Comparison of ENCODE assay signal across 16 cellular contexts in genomic region chr12:113287146-113287898, GRCh38. TPM values are rescaled to one million over a fixed set of nuclear protein-coding genes. Genes with fewer than 3 reads are reported as not detected.
DNase-seq lines count a peak whose midpoint lies in the region; ATAC-seq and TF ChIP-seq lines count a peak whose summit lies in the region.
"Had no signal": no experiment of that assay in that cellular context is flagged by ENCODE, and none has a peak within 500 bp of the region (broad histone marks: within the 10 kb centered on the region; RNA-seq: fewer than 3 reads in every experiment).

No MANE protein-coding gene starts in this region.

- H3K27ac ChIP-seq in neural progenitor cell, result no peak overlapping the region
- H3K27ac ChIP-seq: BLaER1 had no signal

- no peaks in the 10 kb centered on the region for H3F3A ChIP-seq in neural progenitor cell (ENCODE audit: low read depth)

- H2AFZ ChIP-seq in neural progenitor cell (replicated peaks), result no peak overlapping the region

- H3K4me1 Mint-ChIP-seq in stimulated activated naive CD8-positive, alpha-beta T cell treated with anti-CD3 and anti-CD28 coated beads, Interleukin-15, amount 100 ng/mL, for 72 hours, result no peaks in the 10 kb centered on the region
- H3K4me1 Mint-ChIP-seq in neural progenitor cell, result peaks cover 13% of the 10 kb centered on the region
- H3K4me1 Mint-ChIP-seq in stimulated activated naive B cell treated with anti-CD40 and anti-IgM and Interleukin-4, amounts not matched to agents 10 μg/mL and 1 μg/mL and 100 μg/mL, for 72 hours, result no peaks in the 10 kb centered on the region
- no peaks in the 10 kb centered on the region for H3K4me1 Mint-ChIP-seq in activated T-cell treated with anti-CD3 and anti-CD28 coated beads, Interleukin-2, amount 50 U/mL, for 24 hours (ENCODE audit: low read depth)
- H3K4me1 Mint-ChIP-seq: CD14-positive monocyte had no signal

- no peak overlapping the region for H3K27ac Mint-ChIP-seq in stimulated activated naive CD8-positive, alpha-beta T cell treated with anti-CD3 and anti-CD28 coated beads, Interleukin-15, amount 100 ng/mL, for 72 hours
- H3K27ac Mint-ChIP-seq in neural progenitor cell, result peak overlapping the region; percentile 86
- peak overlapping the region; percentile 84 for H3K27ac Mint-ChIP-seq in stimulated activated naive B cell treated with anti-CD40 and anti-IgM and Interleukin-4, amounts not matched to agents 10 μg/mL and 1 μg/mL and 100 μg/mL, for 72 hours
- H3K27ac Mint-ChIP-seq in activated T-cell treated with anti-CD3 and anti-CD28 coated beads, Interleukin-2, amount 50 U/mL, for 24 hours, result no peak overlapping the region
- H3K27ac Mint-ChIP-seq: CD4-positive, alpha-beta memory T cell had no signal

- H3K9me3 ChIP-seq in neural progenitor cell (ENCODE audit: low read depth), result no peaks in the 10 kb centered on the region
- H3K9me3 ChIP-seq: BLaER1 had no signal

- no peak overlapping the region for H3K9ac ChIP-seq in neural progenitor cell
- H3K9ac ChIP-seq: BLaER1 had no signal

- peaks cover 5% of the 10 kb centered on the region for H3K36me3 Mint-ChIP-seq in neural progenitor cell
- peaks cover 61 to 64% of the 10 kb centered on the region in 2 donors for H3K36me3 Mint-ChIP-seq in stimulated activated naive B cell treated with anti-CD40 and anti-IgM and Interleukin-4, amounts not matched to agents 10 μg/mL and 1 μg/mL and 100 μg/mL, for 72 hours
- peaks cover 73% of the 10 kb centered on the region for H3K36me3 Mint-ChIP-seq in activated T-cell treated with anti-CD3 and anti-CD28 coated beads, Interleukin-2, amount 50 U/mL, for 24 hours (ENCODE audit: low read depth)

- no peaks in the 10 kb centered on the region for H3K79me2 ChIP-seq in neural progenitor cell (ENCODE audit: low read depth)

- H4K20me1 ChIP-seq in neural progenitor cell (ENCODE audit: low read depth), result no peaks in the 10 kb centered on the region

- TF ChIP-seq CTCF in neural progenitor cell (IDR thresholded peaks at IDR 0.05), result no peak
- TF ChIP-seq CTCF in GM20000 (IDR thresholded peaks at IDR 0.05; ENCODE audit: extremely low read depth, missing control alignments), result no peak

- no peaks in the 10 kb centered on the region for H3K9me3 Mint-ChIP-seq in stimulated activated naive CD8-positive, alpha-beta T cell treated with anti-CD3 and anti-CD28 coated beads, Interleukin-15, amount 100 ng/mL, for 72 hours
- no peaks in the 10 kb centered on the region for H3K9me3 Mint-ChIP-seq in neural progenitor cell
- no peaks in the 10 kb centered on the region for H3K9me3 Mint-ChIP-seq in stimulated activated naive B cell treated with anti-CD40 and anti-IgM and Interleukin-4, amounts not matched to agents 10 μg/mL and 1 μg/mL and 100 μg/mL, for 72 hours
- no peaks in the 10 kb centered on the region for H3K9me3 Mint-ChIP-seq in activated T-cell treated with anti-CD3 and anti-CD28 coated beads, Interleukin-2, amount 50 U/mL, for 24 hours
- H3K9me3 Mint-ChIP-seq: CD14-positive monocyte had no signal

- H3K4me1 ChIP-seq in neural progenitor cell, result no peaks in the 10 kb centered on the region

- no peak overlapping the region for H3K4me2 ChIP-seq in neural progenitor cell
- H3K4me2 ChIP-seq: BLaER1 had no signal

- ATAC-seq in stimulated activated naive CD8-positive, alpha-beta T cell treated with anti-CD3 and anti-CD28 coated beads, Interleukin-15, amount 100 ng/mL, for 72 hours, result peak; percentile 55
- no peak for ATAC-seq in stimulated activated naive CD8-positive, alpha-beta T cell treated with anti-CD3 and anti-CD28 coated beads, Interleukin-15, Interleukin-2, amounts not matched to agents 100 U/mL and 50 U/mL, for 24 hours
- ATAC-seq in stimulated activated naive B cell treated with anti-CD40 and anti-IgM and Interleukin-4, amounts not matched to agents 10 μg/mL and 1 μg/mL and 100 μg/mL, for 72 hours (replicated peaks), result no peak
- ATAC-seq: HCT116 had no signal

- H3K4me3 Mint-ChIP-seq in stimulated activated naive CD8-positive, alpha-beta T cell treated with anti-CD3 and anti-CD28 coated beads, Interleukin-15, amount 100 ng/mL, for 72 hours, result no peak overlapping the region
- H3K4me3 Mint-ChIP-seq in neural progenitor cell, result no peak overlapping the region
- no peak overlapping the region for H3K4me3 Mint-ChIP-seq in stimulated activated naive B cell treated with anti-CD40 and anti-IgM and Interleukin-4, amounts not matched to agents 10 μg/mL and 1 μg/mL and 100 μg/mL, for 72 hours
- no peak overlapping the region for H3K4me3 Mint-ChIP-seq in activated T-cell treated with anti-CD3 and anti-CD28 coated beads, Interleukin-2, amount 50 U/mL, for 24 hours
- H3K4me3 Mint-ChIP-seq: CD14-positive monocyte; CD4-positive, alpha-beta memory T cell had no signal

- H3K27me3 Mint-ChIP-seq in stimulated activated naive CD8-positive, alpha-beta T cell treated with anti-CD3 and anti-CD28 coated beads, Interleukin-15, amount 100 ng/mL, for 72 hours, result no peaks in the 10 kb centered on the region
- peaks cover 5% of the 10 kb centered on the region for H3K27me3 Mint-ChIP-seq in neural progenitor cell (ENCODE audit: insufficient read depth, low read depth)
- H3K27me3 Mint-ChIP-seq in stimulated activated naive B cell treated with anti-CD40 and anti-IgM and Interleukin-4, amounts not matched to agents 10 μg/mL and 1 μg/mL and 100 μg/mL, for 72 hours, result no peaks in the 10 kb centered on the region
- no peaks in the 10 kb centered on the region for H3K27me3 Mint-ChIP-seq in activated T-cell treated with anti-CD3 and anti-CD28 coated beads, Interleukin-2, amount 50 U/mL, for 24 hours
- H3K27me3 Mint-ChIP-seq: CD4-positive, alpha-beta memory T cell had no signal

- H3K27me3 ChIP-seq in neural progenitor cell, result no peaks in the 10 kb centered on the region

- no peak for DNase-seq in stimulated activated naive CD8-positive, alpha-beta T cell treated with anti-CD3 and anti-CD28 coated beads, Interleukin-15, amount 100 ng/mL, for 72 hours
- no peak for DNase-seq in stimulated activated naive CD8-positive, alpha-beta T cell treated with anti-CD3 and anti-CD28 coated beads, Interleukin-15, Interleukin-2, amounts not matched to agents 100 U/mL and 50 U/mL, for 24 hours
- DNase-seq in cerebellum (ENCODE audit: low spot score), result peak; percentile 57
- no peak for DNase-seq in neural progenitor cell (ENCODE audit: low spot score)
- no peak for DNase-seq in stimulated activated naive B cell treated with anti-CD40 and anti-IgM and Interleukin-4, amounts not matched to agents 10 μg/mL and 1 μg/mL and 100 μg/mL, for 72 hours
- no peak for DNase-seq in GM20000 (ENCODE audit: low spot score)
- no peak for DNase-seq in cerebellar nuclear complex (lab: John Stamatoyannopoulos, UW)
- DNase-seq in activated T-cell treated with anti-CD3 and anti-CD28 coated beads, Interleukin-2, amount 50 U/mL, for 24 hours, result no peak
- DNase-seq: 8988T; CD4-positive, alpha-beta memory T cell; DMS153; DMS79; GF-D8 had no signal

- no peaks in the 10 kb centered on the region for H3K36me3 ChIP-seq in neural progenitor cell
- H3K36me3 ChIP-seq: BLaER1 had no signal

- no peak overlapping the region for H3K4me3 ChIP-seq in neural progenitor cell
- H3K4me3 ChIP-seq: BLaER1 had no signal

RNA-seq across cellular contexts. Expression of gene SLC8B1, which starts 47.6 kb away (rescaled TPM):
- total RNA-seq in cerebellum (7.9 TPM), neural progenitor cell (ENCODE audit: low replicate concordance) (3.0 and 7.5 TPM in 2 replicates)

Comparison
In these comparisons a context has a peak if more than half of its experiments do, and no peak if none do; other contexts are left out.
1. H3K27ac Mint-ChIP-seq: peak in neural progenitor cell (single experiment) and stimulated activated naive B cell treated with anti-CD40 and anti-IgM and Interleukin-4, amounts not matched to agents 10 μg/mL and 1 μg/mL and 100 μg/mL, for 72 hours (single experiment); none in stimulated activated naive CD8-positive, alpha-beta T cell treated with anti-CD3 and anti-CD28 coated beads, Interleukin-15, amount 100 ng/mL, for 72 hours (0 of 2) and activated T-cell treated with anti-CD3 and anti-CD28 coated beads, Interleukin-2, amount 50 U/mL, for 24 hours (single experiment).